In the genomic region with DNA sequence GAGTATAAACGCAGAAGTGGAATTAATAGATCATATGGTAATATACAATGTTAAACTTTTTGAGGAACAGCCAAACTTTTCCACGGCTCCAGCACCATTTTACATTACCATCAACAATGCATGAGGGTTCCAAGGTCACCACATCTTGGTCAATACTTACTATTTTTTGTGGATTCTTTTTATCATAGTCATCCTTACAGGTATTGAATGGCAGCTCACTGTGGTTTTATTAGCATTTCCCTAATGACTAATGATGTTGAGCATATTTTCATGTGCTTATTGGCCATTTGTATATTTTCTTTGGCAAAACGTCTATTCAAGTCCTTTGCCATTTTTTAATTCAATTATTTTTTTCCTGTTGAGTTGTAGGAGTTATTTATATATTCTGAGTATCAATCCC, we compare ENCODE assay signal across 1 cellular context.
TF ChIP-seq lines count a peak whose summit lies in the region.

No MANE protein-coding gene starts in this region.

TF ChIP-seq in HepG2, 621 proteins besides CTCF, POLR2A, EP300 and RAD21:
- TF ChIP-seq ZBTB43 (CRISPR knock-in tag; conservative IDR thresholded peaks at IDR 0.05) (no peak), ZFP37 (CRISPR knock-in tag; IDR thresholded peaks at IDR 0.05; ENCODE audit: borderline replicate concordance) (no peak), SOX5 (CRISPR knock-in tag; IDR thresholded peaks at IDR 0.05; ENCODE audit: borderline replicate concordance) (no peak), IKZF5 (CRISPR knock-in tag; IDR thresholded peaks at IDR 0.05) (no peak), HOXA5 (CRISPR knock-in tag; IDR thresholded peaks at IDR 0.05) (no peak), ELF3 (CRISPR knock-in tag; IDR thresholded peaks at IDR 0.05) (no peak), ZNF234 (CRISPR knock-in tag; conservative IDR thresholded peaks at IDR 0.05) (no peak), PBX2 (CRISPR knock-in tag; IDR thresholded peaks at IDR 0.05) (no peak), ZNF567 (CRISPR knock-in tag; IDR thresholded peaks at IDR 0.05; ENCODE audit: borderline replicate concordance) (no peak), ZBTB40 (IDR thresholded peaks at IDR 0.05) (no peak), ZBTB40 (CRISPR knock-in tag; IDR thresholded peaks at IDR 0.05) (no peak), NPAS2 (CRISPR knock-in tag; IDR thresholded peaks at IDR 0.05; ENCODE audit: borderline replicate concordance) (no peak), KLF16 (CRISPR knock-in tag; IDR thresholded peaks at IDR 0.05) (no peak), CHD4 (IDR thresholded peaks at IDR 0.05; ENCODE audit: borderline replicate concordance, low read length) (no peak), DPF2 (CRISPR knock-in tag; IDR thresholded peaks at IDR 0.05; ENCODE audit: borderline replicate concordance, low read depth) (no peak), ARNT2 (CRISPR knock-in tag; IDR thresholded peaks at IDR 0.05; ENCODE audit: low read depth) (no peak), PRDM10 (CRISPR knock-in tag; IDR thresholded peaks at IDR 0.05; ENCODE audit: low read depth) (no peak), ZNF562 (CRISPR knock-in tag; IDR thresholded peaks at IDR 0.05; ENCODE audit: borderline replicate concordance) (no peak), SAP130 (CRISPR knock-in tag; IDR thresholded peaks at IDR 0.05; ENCODE audit: low read depth) (no peak)
- TF ChIP-seq, protein P1, sequence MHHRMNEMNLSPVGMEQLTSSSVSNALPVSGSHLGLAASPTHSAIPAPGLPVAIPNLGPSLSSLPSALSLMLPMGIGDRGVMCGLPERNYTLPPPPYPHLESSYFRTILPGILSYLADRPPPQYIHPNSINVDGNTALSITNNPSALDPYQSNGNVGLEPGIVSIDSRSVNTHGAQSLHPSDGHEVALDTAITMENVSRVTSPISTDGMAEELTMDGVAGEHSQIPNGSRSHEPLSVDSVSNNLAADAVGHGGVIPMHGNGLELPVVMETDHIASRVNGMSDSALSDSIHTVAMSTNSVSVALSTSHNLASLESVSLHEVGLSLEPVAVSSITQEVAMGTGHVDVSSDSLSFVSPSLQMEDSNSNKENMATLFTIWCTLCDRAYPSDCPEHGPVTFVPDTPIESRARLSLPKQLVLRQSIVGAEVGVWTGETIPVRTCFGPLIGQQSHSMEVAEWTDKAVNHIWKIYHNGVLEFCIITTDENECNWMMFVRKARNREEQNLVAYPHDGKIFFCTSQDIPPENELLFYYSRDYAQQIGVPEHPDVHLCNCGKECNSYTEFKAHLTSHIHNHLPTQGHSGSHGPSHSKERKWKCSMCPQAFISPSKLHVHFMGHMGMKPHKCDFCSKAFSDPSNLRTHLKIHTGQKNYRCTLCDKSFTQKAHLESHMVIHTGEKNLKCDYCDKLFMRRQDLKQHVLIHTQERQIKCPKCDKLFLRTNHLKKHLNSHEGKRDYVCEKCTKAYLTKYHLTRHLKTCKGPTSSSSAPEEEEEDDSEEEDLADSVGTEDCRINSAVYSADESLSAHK (CRISPR knock-in tag; IDR thresholded peaks at IDR 0.05; ENCODE audit: borderline replicate concordance): no peak
TF ChIP-seq in HepG2: peak in this region for 0.
